14 cellular contexts compared by ENCODE assay signal in the genomic region with DNA sequence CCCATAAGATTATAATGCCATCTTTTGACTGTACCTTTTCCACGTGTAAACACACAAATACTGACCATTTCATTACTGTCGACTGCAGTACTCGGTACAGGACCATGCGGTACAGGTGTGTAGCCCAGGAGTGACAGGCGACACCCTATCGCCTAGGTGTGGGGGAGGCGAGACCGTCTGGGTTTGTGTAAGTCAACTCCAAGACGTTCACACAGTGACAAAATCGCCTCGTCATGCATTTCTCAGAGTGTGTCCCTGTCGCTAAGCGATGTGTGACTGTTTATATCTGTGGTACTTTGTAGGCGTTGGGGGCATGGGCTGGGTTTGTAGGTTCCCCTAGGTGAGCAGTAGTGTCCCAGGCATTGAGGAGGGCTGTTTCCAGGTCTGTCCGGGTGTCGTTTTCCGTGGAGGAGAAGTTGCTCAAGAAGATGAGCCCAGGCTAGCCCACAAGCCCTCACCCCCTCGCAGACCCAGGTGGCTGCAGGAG.
DNase-seq lines count a peak whose midpoint lies in the region; ATAC-seq and TF ChIP-seq lines count a peak whose summit lies in the region.
"Had no signal": no experiment of that assay in that cellular context is flagged by ENCODE, and none has a peak within 500 bp of the region (broad histone marks: within the 10 kb centered on the region; RNA-seq: fewer than 3 reads in every experiment).

No MANE protein-coding gene starts in this region.

- no peaks in the 10 kb centered on the region for H3K9me3 Mint-ChIP-seq in stimulated activated effector memory CD8-positive, alpha-beta T cell treated with anti-CD3 and anti-CD28 coated beads, Interleukin-12 subunit alpha, Interleukin-12 subunit beta, amount 100 ng/mL, for 72 hours

- H3K4me3 Mint-ChIP-seq in stimulated activated effector memory CD8-positive, alpha-beta T cell treated with anti-CD3 and anti-CD28 coated beads, Interleukin-12 subunit alpha, Interleukin-12 subunit beta, amount 100 ng/mL, for 72 hours = no peak overlapping the region

- H3K36me3 Mint-ChIP-seq in stimulated activated effector memory CD8-positive, alpha-beta T cell treated with anti-CD3 and anti-CD28 coated beads, Interleukin-12 subunit alpha, Interleukin-12 subunit beta, amount 100 ng/mL, for 72 hours = no peaks in the 10 kb centered on the region

- DNase-seq in activated CD4-positive, CD25-positive, alpha-beta regulatory T cell treated with anti-CD3 and anti-CD28 coated beads, Interleukin-2, amount 50 U/mL, for 72 hours = no peak
- DNase-seq in OCI-M1 (lab: John Stamatoyannopoulos, UW) (peak; percentile 39), erythroblast (lab: John Stamatoyannopoulos, UW) (peak; percentile 52 to 58), LoVo (ENCODE audit: low spot score) (no peak), SIG-M5 (lab: John Stamatoyannopoulos, UW) (no peak)
- no peak for DNase-seq in stimulated activated effector memory CD8-positive, alpha-beta T cell treated with anti-CD3 and anti-CD28 coated beads, Interleukin-12 subunit alpha, Interleukin-12 subunit beta, amount 100 ng/mL, for 72 hours (ENCODE audit: low spot score in 2 of 2)
- no peak for DNase-seq in activated CD8-positive, alpha-beta memory T cell treated with anti-CD3 and anti-CD28 coated beads for 24 hours
- DNase-seq: Caco-2; GF-D8; heart right ventricle; kidney glomerular epithelial cell; NCI-H1436 treated with DMSO at 0.1 percent for 48 hours; stimulated activated CD4-positive, alpha-beta T cell treated with anti-CD3 and anti-CD28 coated beads, Interleukin-1b, Interleukin-23, amount 100 ng/mL, for 48 hours had no signal

- ATAC-seq in activated CD4-positive, CD25-positive, alpha-beta regulatory T cell treated with anti-CD3 and anti-CD28 coated beads, Interleukin-2, amount 50 U/mL, for 24 hours = peak; percentile 56 to 80
- peak; percentile 79 for ATAC-seq in stimulated activated effector memory CD8-positive, alpha-beta T cell treated with anti-CD3 and anti-CD28 coated beads, Interleukin-12 subunit alpha, Interleukin-12 subunit beta, amount 100 ng/mL, for 72 hours
- ATAC-seq: heart right ventricle had no signal

- TF ChIP-seq POLR2A in erythroblast (IDR thresholded peaks at IDR 0.05; ENCODE audit: low read length) = no peak

- peak overlapping the region; percentile 37 for H3K27ac Mint-ChIP-seq in stimulated activated effector memory CD8-positive, alpha-beta T cell treated with anti-CD3 and anti-CD28 coated beads, Interleukin-12 subunit alpha, Interleukin-12 subunit beta, amount 100 ng/mL, for 72 hours

- H3K4me1 Mint-ChIP-seq in stimulated activated effector memory CD8-positive, alpha-beta T cell treated with anti-CD3 and anti-CD28 coated beads, Interleukin-12 subunit alpha, Interleukin-12 subunit beta, amount 100 ng/mL, for 72 hours = peaks cover 42% of the 10 kb centered on the region

Comparison
In these comparisons a context has a peak if more than half of its experiments do, and no peak if none do; other contexts are left out.
1. DNase-seq: peak in OCI-M1 (single experiment) and erythroblast (2 of 2); none in activated CD4-positive, CD25-positive, alpha-beta regulatory T cell treated with anti-CD3 and anti-CD28 coated beads, Interleukin-2, amount 50 U/mL, for 72 hours (single experiment), stimulated activated effector memory CD8-positive, alpha-beta T cell treated with anti-CD3 and anti-CD28 coated beads, Interleukin-12 subunit alpha, Interleukin-12 subunit beta, amount 100 ng/mL, for 72 hours (0 of 2), activated CD8-positive, alpha-beta memory T cell treated with anti-CD3 and anti-CD28 coated beads for 24 hours (single experiment), LoVo (single experiment) and SIG-M5 (single experiment).